ENCODE assay signal across 17 cellular contexts in genomic region chr14:82667501-82667900, GRCh38.
DNase-seq lines count a peak whose midpoint lies in the region; ATAC-seq, FAIRE-seq and TF ChIP-seq lines count a peak whose summit lies in the region.
"Had no signal": no experiment of that assay in that cellular context is flagged by ENCODE, and none has a peak within 500 bp of the region (broad histone marks: within the 10 kb centered on the region; RNA-seq: fewer than 3 reads in every experiment).

No MANE protein-coding gene starts in this region.

- FAIRE-seq in bronchial epithelial cell (lab: Jason Lieb, UNC), result no peak

- no peaks in the 10 kb centered on the region for H3K36me3 Mint-ChIP-seq in T-helper 17 cell (ENCODE audit: low read depth)
- H3K36me3 Mint-ChIP-seq: CD14-positive monocyte had no signal

- H3K4me1 ChIP-seq in suprapubic skin (peaks cover 20% of the 10 kb centered on the region), Peyer's patch (no peaks in the 10 kb centered on the region), upper lobe of right lung (no peaks in the 10 kb centered on the region)

- TF ChIP-seq POLR2A in suprapubic skin (IDR thresholded peaks at IDR 0.05) (no peak), Peyer's patch (IDR thresholded peaks at IDR 0.05) (no peak)

- 18% methylated on average over 4 of the region's 4 CpGs for WGBS in suprapubic skin

- DNase-seq in bronchial epithelial cell (ENCODE audit: low read depth) (peak; percentile 8), left kidney (ENCODE audit: low read depth, low spot score) (peak; percentile 18), suprapubic skin (ENCODE audit: low spot score in 2 of 2) (no peak), T-helper 17 cell (no peak), Peyer's patch (no peak), upper lobe of right lung (no peak)
- DNase-seq: DMS79 treated with DMSO at 0.1 percent for 48 hours, KG1, NCI-H1417, NCI-H187, NCI-H2107, NCI-H2227 treated with DMSO at 0.1 percent for 48 hours, NCI-H510A treated with DMSO at 0.1 percent for 48 hours, NCI-H82, OCI-M1 had no signal

- TF ChIP-seq EP300 in suprapubic skin (IDR thresholded peaks at IDR 0.05), result no peak

- no peaks in the 10 kb centered on the region for H3K36me3 ChIP-seq in bronchial epithelial cell (ENCODE audit: control insufficient read depth, insufficient read depth, low read length)
- H3K36me3 ChIP-seq in suprapubic skin, result no peaks in the 10 kb centered on the region
- H3K36me3 ChIP-seq in Peyer's patch, result no peaks in the 10 kb centered on the region
- no peaks in the 10 kb centered on the region for H3K36me3 ChIP-seq in upper lobe of right lung

- intact Hi-C loops in upper lobe of right lung (cut with DNase I), result no loop called here

- H3K4me3 Mint-ChIP-seq in T-helper 17 cell, result no peak overlapping the region
- H3K4me3 Mint-ChIP-seq: CD14-positive monocyte had no signal

- H3K4me3 ChIP-seq in bronchial epithelial cell (ENCODE audit: low read depth, low read length) (no peak overlapping the region), suprapubic skin (no peak overlapping the region), Peyer's patch (no peak overlapping the region), upper lobe of right lung (no peak overlapping the region)

- no peak for TF ChIP-seq CTCF in bronchial epithelial cell (IDR thresholded peaks at IDR 0.05; ENCODE audit: insufficient read depth, low read length, severe bottlenecking)
- TF ChIP-seq CTCF in suprapubic skin (IDR thresholded peaks at IDR 0.05), result no peak
- no peak for TF ChIP-seq CTCF in Peyer's patch (IDR thresholded peaks at IDR 0.05)
- TF ChIP-seq CTCF in upper lobe of right lung (IDR thresholded peaks at IDR 0.05), result no peak

- no peaks in the 10 kb centered on the region for H3K27me3 Mint-ChIP-seq in T-helper 17 cell

- H3K27ac Mint-ChIP-seq in T-helper 17 cell, result no peak overlapping the region
- H3K27ac Mint-ChIP-seq: CD14-positive monocyte had no signal

- no peaks in the 10 kb centered on the region for H3K27me3 ChIP-seq in bronchial epithelial cell (ENCODE audit: control insufficient read depth, insufficient read depth, low read length)
- H3K27me3 ChIP-seq in suprapubic skin, result no peaks in the 10 kb centered on the region
- no peaks in the 10 kb centered on the region for H3K27me3 ChIP-seq in Peyer's patch
- no peaks in the 10 kb centered on the region for H3K27me3 ChIP-seq in upper lobe of right lung

- H3K27ac ChIP-seq in suprapubic skin, result peak overlapping the region; percentile 71
- H3K27ac ChIP-seq in Peyer's patch, result no peak overlapping the region
- no peak overlapping the region for H3K27ac ChIP-seq in upper lobe of right lung

- no peaks in the 10 kb centered on the region for H3K4me1 Mint-ChIP-seq in T-helper 17 cell
- H3K4me1 Mint-ChIP-seq: CD14-positive monocyte had no signal

- ATAC-seq in esophagus mucosa (peak; percentile 64), T-helper 17 cell (no peak), upper lobe of right lung (no peak)

- H3K9me3 ChIP-seq in suprapubic skin (no peaks in the 10 kb centered on the region), T-helper 17 cell (ENCODE audit: control insufficient read depth, low read length, poor library complexity, severe bottlenecking) (no peaks in the 10 kb centered on the region), Peyer's patch (no peaks in the 10 kb centered on the region), upper lobe of right lung (no peaks in the 10 kb centered on the region)

Comparison
In these comparisons a context has a peak if more than half of its experiments do, and no peak if none do; other contexts are left out.
1. DNase-seq: peak in bronchial epithelial cell (single experiment) and left kidney (single experiment); none in suprapubic skin (0 of 2), T-helper 17 cell (0 of 3), Peyer's patch (0 of 3) and upper lobe of right lung (single experiment).